Comparison of ENCODE assay signal across 8 cellular contexts in the genomic region with DNA sequence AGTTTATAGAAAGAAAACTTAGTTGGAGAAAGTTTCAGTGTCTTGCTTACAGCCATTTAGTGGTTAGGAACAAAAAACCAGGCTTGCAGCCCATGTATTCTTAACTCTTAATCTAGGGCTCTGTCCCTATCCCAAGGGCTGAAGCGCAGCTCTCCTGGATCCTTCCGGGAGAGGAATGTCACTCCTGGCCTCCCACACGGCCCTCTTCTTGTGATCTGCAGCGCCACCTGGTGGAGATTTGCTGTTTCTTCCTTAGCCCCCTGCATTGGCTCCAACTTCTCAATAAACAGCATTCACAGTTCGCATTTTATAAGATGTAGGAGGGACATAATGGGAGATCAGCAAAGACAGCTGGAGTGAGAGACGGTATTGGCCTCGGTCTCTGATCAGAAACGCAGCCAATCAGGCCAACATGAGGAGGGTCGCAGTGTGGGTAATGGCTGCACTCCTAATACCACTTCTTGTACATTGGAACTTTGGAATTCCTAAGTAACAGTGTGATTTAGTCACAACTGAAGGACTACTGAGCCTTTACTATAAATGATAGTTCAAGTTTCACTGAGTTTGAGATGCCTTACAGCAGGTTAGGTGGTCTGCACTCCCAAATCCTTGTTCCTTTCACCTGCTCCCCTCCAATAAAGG.
DNase-seq lines count a peak whose midpoint lies in the region; ATAC-seq and TF ChIP-seq lines count a peak whose summit lies in the region.

No MANE protein-coding gene starts in this region.

- ATAC-seq in GM18909 (IDR thresholded peaks at IDR 0.05; ENCODE audit: poor library complexity, unreplicated experiment) = peak; percentile 56

- POLR2A ChIA-PET in BJ (lab: Charles Lee) (no interaction called here), RWPE1 (lab: Yijun Ruan, JAX; ENCODE audit: low non-redundant PET) (no interaction called here)

- no peaks in the 10 kb centered on the region for H3K4me1 ChIP-seq in breast epithelium
- H3K4me1 ChIP-seq in effector memory CD4-positive, alpha-beta T cell (ENCODE audit: control insufficient read depth, insufficient read depth, low read length, poor library complexity, severe bottlenecking) = no peaks in the 10 kb centered on the region

- CTCF ChIA-PET in BJ (lab: Yijun Ruan, JAX) = interaction anchor here (0.6 to 4.0 kb wide), 18 partner anchors 9 to 1065 kb away, joined by 3 to 43 read pairs (median 3); no protein-coding TSS in a partner anchor
- CTCF ChIA-PET in RWPE1 (lab: Yijun Ruan, JAX) = interaction anchor here (0.5 to 1.1 kb wide), 10 partner anchors 16 to 1494 kb away, joined by 3 to 4 read pairs (median 3); no protein-coding TSS in a partner anchor

- TF ChIP-seq POLR2A in breast epithelium (IDR thresholded peaks at IDR 0.05) = no peak

- H3K9me3 ChIP-seq in breast epithelium = no peaks in the 10 kb centered on the region
- no peaks in the 10 kb centered on the region for H3K9me3 ChIP-seq in effector memory CD4-positive, alpha-beta T cell (ENCODE audit: control insufficient read depth, low read length)

- H3K27ac ChIP-seq in RWPE1 = no peak overlapping the region
- H3K27ac ChIP-seq in breast epithelium = no peak overlapping the region
- H3K27ac ChIP-seq in effector memory CD4-positive, alpha-beta T cell (ENCODE audit: insufficient read depth, low read length, poor library complexity, severe bottlenecking) = no peak overlapping the region

- H3K4me3 ChIP-seq in BJ (ENCODE audit: low read depth, low read length) = no peak overlapping the region
- no peak overlapping the region for H3K4me3 ChIP-seq in breast epithelium
- no peak overlapping the region for H3K4me3 ChIP-seq in kidney epithelial cell (ENCODE audit: low read depth, low read length)
- H3K4me3 ChIP-seq in effector memory CD4-positive, alpha-beta T cell (ENCODE audit: insufficient read depth, low read depth, low read length, poor library complexity, severe bottlenecking) = no peak overlapping the region

- DNase-seq in BJ (ENCODE audit: low read depth) = no peak
- peak; percentile 49 to 58 for DNase-seq in Kasumi-1 (lab: John Stamatoyannopoulos, UW)
- DNase-seq in RWPE1 (ENCODE audit: low spot score) = peak; percentile 79
- DNase-seq in breast epithelium (ENCODE audit: low spot score in 2 of 2) = peak; percentile 28 to 65
- no peak for DNase-seq in kidney epithelial cell (ENCODE audit: low read depth)
- DNase-seq in stimulated activated CD4-positive, alpha-beta T cell treated with anti-CD3 and anti-CD28 coated beads, Interleukin-2, amount 100 ng/mL, for 48 hours = peak; percentile 45 to 58
- no peak for DNase-seq in effector memory CD4-positive, alpha-beta T cell

- no peaks in the 10 kb centered on the region for H3K27me3 ChIP-seq in BJ (ENCODE audit: control insufficient read depth, insufficient read depth, low read length)
- no peaks in the 10 kb centered on the region for H3K27me3 ChIP-seq in breast epithelium
- no peaks in the 10 kb centered on the region for H3K27me3 ChIP-seq in kidney epithelial cell (ENCODE audit: control insufficient read depth, insufficient read depth, low read length)
- no peaks in the 10 kb centered on the region for H3K27me3 ChIP-seq in effector memory CD4-positive, alpha-beta T cell (replicated peaks; ENCODE audit: control insufficient read depth, insufficient read depth, low read length, poor library complexity, severe bottlenecking)

- TF ChIP-seq CTCF in BJ (IDR thresholded peaks at IDR 0.05; ENCODE audit: insufficient read depth, low read depth, low read length) (peak; percentile 81), RWPE1 (conservative IDR thresholded peaks at IDR 0.05; ENCODE audit: low read depth) (peak; percentile 72), breast epithelium (IDR thresholded peaks at IDR 0.05) (peak; percentile 29 to 70 (median 66)), kidney epithelial cell (IDR thresholded peaks at IDR 0.05; ENCODE audit: insufficient read depth, low read length, poor library complexity, severe bottlenecking) (peak; percentile 84)

- H3K36me3 ChIP-seq in BJ (ENCODE audit: control insufficient read depth, insufficient read depth, low read length) (no peaks in the 10 kb centered on the region), breast epithelium (no peaks in the 10 kb centered on the region), kidney epithelial cell (ENCODE audit: control insufficient read depth, insufficient read depth, low read length) (no peaks in the 10 kb centered on the region)
- no peaks in the 10 kb centered on the region for H3K36me3 ChIP-seq in effector memory CD4-positive, alpha-beta T cell (ENCODE audit: control insufficient read depth, insufficient read depth, low read length)

- intact Hi-C loops in breast epithelium (cut with DNase I; ENCODE audit: low total_unique reads) = no loop called here

Comparison
In these comparisons a context has a peak if more than half of its experiments do, and no peak if none do; other contexts are left out.
1. DNase-seq: peak in Kasumi-1 (2 of 2), RWPE1 (single experiment), breast epithelium (2 of 2) and stimulated activated CD4-positive, alpha-beta T cell treated with anti-CD3 and anti-CD28 coated beads, Interleukin-2, amount 100 ng/mL, for 48 hours (2 of 2); none in BJ (single experiment), kidney epithelial cell (single experiment) and effector memory CD4-positive, alpha-beta T cell (0 of 3).
2. Peak in every context shown above with its lines, with median percentiles within 50 percentile points of each other: CTCF ChIP-seq.